ENCODE assay signal across 8 cellular contexts in genomic region chrX:130086414-130087207, GRCh38. TPM values are rescaled to one million over a fixed set of nuclear protein-coding genes. Genes with fewer than 3 reads are reported as not detected.
DNase-seq lines count a peak whose midpoint lies in the region; ATAC-seq, FAIRE-seq and TF ChIP-seq lines count a peak whose summit lies in the region.

No MANE protein-coding gene starts in this region.

- H3K9me3 Mint-ChIP-seq in progenitor cell of endocrine pancreas (ENCODE audit: low read depth) = peaks cover 9% of the 10 kb centered on the region

- TF ChIP-seq CTCF in progenitor cell of endocrine pancreas (IDR thresholded peaks at IDR 0.05; ENCODE audit: unreplicated experiment) = no peak

- TF ChIP-seq POLR2A in GM12891 (IDR thresholded peaks at IDR 0.05; ENCODE audit: low read depth, low read length) = 0 out of 2 replicates have a peak, but pooled peaks have one; percentile 20

- H3K4me3 ChIP-seq in skin epidermis = peak overlapping the region in 3 of 7 experiments; percentile 1 to 18 (median 10)

- DNase-seq in GM12891 (ENCODE audit: insufficient read length, low spot score) (no peak), NOMO-1 treated with DMSO at 0.1 percent for 48 hours (lab: John Stamatoyannopoulos, UW; ENCODE audit: unreplicated experiment) (peak; percentile 90), NCI-H748 treated with DMSO at 0.1 percent for 48 hours (lab: John Stamatoyannopoulos, UW) (no peak), progenitor cell of endocrine pancreas (ENCODE audit: low spot score, unreplicated experiment) (no peak), hippocampal formation (lab: John Stamatoyannopoulos, UW) (no peak)
- peak; percentile 45 for DNase-seq in activated T-helper 9 cell treated with anti-CD3 and anti-CD28 coated beads, Interleukin-2, amount 50 U/mL, for 16 hours (ENCODE audit: low read depth)

- H3K27ac ChIP-seq in skin epidermis = peak overlapping the region in 19 of 21 experiments; percentile 30 to 86 (median 68)

- no peak overlapping the region for H3K27ac Mint-ChIP-seq in progenitor cell of endocrine pancreas

- peaks cover 2% of the 10 kb centered on the region for H3K4me1 Mint-ChIP-seq in progenitor cell of endocrine pancreas (ENCODE audit: low read depth)

- FAIRE-seq in GM12891 (lab: Jason Lieb, UNC) = peak; percentile 91

- peaks cover 4% of the 10 kb centered on the region for H3K36me3 Mint-ChIP-seq in progenitor cell of endocrine pancreas (ENCODE audit: insufficient read depth)

- peaks cover 3% of the 10 kb centered on the region for H3K27me3 Mint-ChIP-seq in progenitor cell of endocrine pancreas

- no peak overlapping the region for H3K4me3 Mint-ChIP-seq in progenitor cell of endocrine pancreas (ENCODE audit: low read depth)

- peak; percentile 31 for ATAC-seq in HG02571 (IDR thresholded peaks at IDR 0.05; ENCODE audit: unreplicated experiment)

TF ChIP-seq in GM12891, 5 proteins besides CTCF, POLR2A, EP300 and RAD21:
- TF ChIP-seq TAF1 (IDR thresholded peaks at IDR 0.05; ENCODE audit: low read depth, low read length) (0 out of 2 replicates have a peak, but pooled peaks have one; percentile 27), SPI1 (IDR thresholded peaks at IDR 0.05; ENCODE audit: low read depth, low read length) (0 out of 2 replicates have a peak, but pooled peaks have one; percentile 33), PAX5 (IDR thresholded peaks at IDR 0.05; ENCODE audit: insufficient read depth, low read length, severe bottlenecking) (no peak), POLR2AphosphoS5 (IDR thresholded peaks at IDR 0.05; ENCODE audit: low read depth, low read length) (peak; percentile 38; the same call in 1 of the 2 replicates), POU2F2 (IDR thresholded peaks at IDR 0.05; ENCODE audit: low read depth, low read length) (no peak)

RNA-seq across cellular contexts. Expression of gene ELF4, which starts 23.7 kb away (rescaled TPM):
- polyA plus RNA-seq in GM12891 (2012; ENCODE audit: low read depth, missing spikeins) = 17.1 TPM
- 4.8 and 6.2 TPM in 2 replicates for total RNA-seq in progenitor cell of endocrine pancreas

Comparison
In these comparisons a context has a peak if more than half of its experiments do, and no peak if none do; other contexts are left out.
1. DNase-seq: peak in NOMO-1 treated with DMSO at 0.1 percent for 48 hours (single experiment) and activated T-helper 9 cell treated with anti-CD3 and anti-CD28 coated beads, Interleukin-2, amount 50 U/mL, for 16 hours (single experiment); none in GM12891 (single experiment), NCI-H748 treated with DMSO at 0.1 percent for 48 hours (single experiment), progenitor cell of endocrine pancreas (single experiment) and hippocampal formation (0 of 2).